ENCODE assay signal across 9 cellular contexts in genomic region chr9:123338710-123339665, GRCh38. TPM values are rescaled to one million over a fixed set of nuclear protein-coding genes. Genes with fewer than 3 reads are reported as not detected.
DNase-seq lines count a peak whose midpoint lies in the region; ATAC-seq and TF ChIP-seq lines count a peak whose summit lies in the region.
"Had no signal": no experiment of that assay in that cellular context is flagged by ENCODE, and none has a peak within 500 bp of the region (broad histone marks: within the 10 kb centered on the region; RNA-seq: fewer than 3 reads in every experiment).

No MANE protein-coding gene starts in this region.

- in situ Hi-C loops in ACHN (cut with HindIII; ENCODE audit: low pct_ligation_motif_present, low pct_unique_long_range_greater_than_20kb, low sequenced_read_pairs), result no loop called here
- in situ Hi-C loops in GM23248 (cut with MboI), result no loop called here

- no peaks in the 10 kb centered on the region for H3K36me3 ChIP-seq in GM23248 (ENCODE audit: low read depth)
- H3K36me3 ChIP-seq: cardiac muscle cell had no signal

- intact Hi-C loops in dendritic cell treated with granulocyte-macrophage colony-stimulating factor and Interleukin-4, amounts not matched to agents 40 ng/mL and 50 ng/mL, for 4 days (cut with micrococcal nuclease), result loop anchor here (5.0 kb wide), 1 partner anchor 72 kb away; the partner anchor contains the start of gene STRBP

- no peaks in the 10 kb centered on the region for H3K9me3 ChIP-seq in GM23248 (ENCODE audit: low read depth)

- no peaks in the 10 kb centered on the region for H3K36me3 Mint-ChIP-seq in dendritic cell treated with granulocyte-macrophage colony-stimulating factor and Interleukin-4, amounts not matched to agents 40 ng/mL and 50 ng/mL, for 4 days (ENCODE audit: low read depth)

- peak overlapping the region; percentile 47 for H3K4me3 Mint-ChIP-seq in dendritic cell treated with granulocyte-macrophage colony-stimulating factor and Interleukin-4, amounts not matched to agents 40 ng/mL and 50 ng/mL, for 4 days

- peaks cover 51% of the 10 kb centered on the region for H3K4me1 Mint-ChIP-seq in dendritic cell treated with granulocyte-macrophage colony-stimulating factor and Interleukin-4, amounts not matched to agents 40 ng/mL and 50 ng/mL, for 4 days (ENCODE audit: low read depth)

- WGBS in GM23248 (ENCODE audit: low coverage in 1 of 2, low lambda C conversion rate in 2 of 2, missing lambda C conversion rate in 2 of 2), 2 experiments, result 80 to 82% methylated on average over 33 to 35 of the region's 35 CpGs

- H3K9me2 ChIP-seq in GM23248 (ENCODE audit: insufficient read depth), result no peaks in the 10 kb centered on the region

- peak; percentile 77 for TF ChIP-seq POLR2A in GM19193 (IDR thresholded peaks at IDR 0.05; ENCODE audit: extremely low read depth, insufficient read depth, insufficient read length)

- no peak overlapping the region for H2AFZ ChIP-seq in GM23248

- H3K9ac ChIP-seq in GM23248, result no peak overlapping the region

- H3K27ac Mint-ChIP-seq in dendritic cell treated with granulocyte-macrophage colony-stimulating factor and Interleukin-4, amounts not matched to agents 40 ng/mL and 50 ng/mL, for 4 days, result peak overlapping the region; percentile 25

- no peaks in the 10 kb centered on the region for H3K27me3 ChIP-seq in GM23248 (replicated peaks; ENCODE audit: insufficient read depth)
- H3K27me3 ChIP-seq: cardiac muscle cell had no signal

- peak; percentile 66 for ATAC-seq in HG03159 (IDR thresholded peaks at IDR 0.05; ENCODE audit: unreplicated experiment)
- peak; percentile 76 to 77 for ATAC-seq in activated CD4-positive, CD25-positive, alpha-beta regulatory T cell treated with anti-CD3 and anti-CD28 coated beads, Interleukin-2, amount 50 U/mL, for 24 hours

- DNase-seq in stimulated activated CD4-positive, alpha-beta T cell treated with anti-CD3 and anti-CD28 coated beads, Interleukin-12 subunit alpha, Interleukin-12 subunit beta, amount 100 ng/mL, for 4 hours, result peak; percentile 62
- DNase-seq in ACHN (no peak), GM23248 (no peak), NCI-H446 (lab: John Stamatoyannopoulos, UW) (no peak)

- H3K79me2 ChIP-seq in GM23248 (ENCODE audit: insufficient read depth), result no peaks in the 10 kb centered on the region

- no peak overlapping the region for H3K27ac ChIP-seq in GM23248
- H3K27ac ChIP-seq: cardiac muscle cell had no signal

- H3K27me3 Mint-ChIP-seq in dendritic cell treated with granulocyte-macrophage colony-stimulating factor and Interleukin-4, amounts not matched to agents 40 ng/mL and 50 ng/mL, for 4 days, result peaks cover 26% of the 10 kb centered on the region

- H3K4me3 ChIP-seq in GM23248, result no peak overlapping the region
- H3K4me3 ChIP-seq: cardiac muscle cell had no signal

- H3K4me1 ChIP-seq in GM23248 (ENCODE audit: insufficient read depth), result peaks cover 25% of the 10 kb centered on the region

- H3K4me2 ChIP-seq in GM23248 (ENCODE audit: unreplicated experiment), result no peak overlapping the region

- no peaks in the 10 kb centered on the region for H4K20me1 ChIP-seq in GM23248 (ENCODE audit: insufficient read depth)

- H3K9me3 Mint-ChIP-seq in dendritic cell treated with granulocyte-macrophage colony-stimulating factor and Interleukin-4, amounts not matched to agents 40 ng/mL and 50 ng/mL, for 4 days, result no peaks in the 10 kb centered on the region

- peaks cover 12% of the 10 kb centered on the region; the same call in 1 of the 2 replicates for H3F3A ChIP-seq in GM23248 (ENCODE audit: insufficient read depth)

RNA-seq across cellular contexts. Expression of gene CRB2, which starts 17.0 kb away (rescaled TPM):
- total RNA-seq in GM23248 (2014; rRNA removed; shearing (Covaris generic)), result not detected in 2 replicates
- not detected in 2 replicates for polyA plus RNA-seq in GM23248 (2016; fragmentation: Nextera tagmentation; extraction: Ambion mirVana)
